1 cellular context compared by ENCODE assay signal in genomic region chr4:164716901-164717300, GRCh38.
TF ChIP-seq lines count a peak whose summit lies in the region.

No MANE protein-coding gene starts in this region.

TF ChIP-seq in GM12878, 131 proteins besides CTCF, POLR2A, EP300 and RAD21 (continued from another document):
- TF ChIP-seq BCL3 (IDR thresholded peaks at IDR 0.05; ENCODE audit: borderline replicate concordance, insufficient read depth, low read depth, low read length, poor library complexity, severe bottlenecking) = no peak
- TF ChIP-seq BMI1 (IDR thresholded peaks at IDR 0.05; ENCODE audit: borderline replicate concordance) = no peak
- TF ChIP-seq, protein P1, sequence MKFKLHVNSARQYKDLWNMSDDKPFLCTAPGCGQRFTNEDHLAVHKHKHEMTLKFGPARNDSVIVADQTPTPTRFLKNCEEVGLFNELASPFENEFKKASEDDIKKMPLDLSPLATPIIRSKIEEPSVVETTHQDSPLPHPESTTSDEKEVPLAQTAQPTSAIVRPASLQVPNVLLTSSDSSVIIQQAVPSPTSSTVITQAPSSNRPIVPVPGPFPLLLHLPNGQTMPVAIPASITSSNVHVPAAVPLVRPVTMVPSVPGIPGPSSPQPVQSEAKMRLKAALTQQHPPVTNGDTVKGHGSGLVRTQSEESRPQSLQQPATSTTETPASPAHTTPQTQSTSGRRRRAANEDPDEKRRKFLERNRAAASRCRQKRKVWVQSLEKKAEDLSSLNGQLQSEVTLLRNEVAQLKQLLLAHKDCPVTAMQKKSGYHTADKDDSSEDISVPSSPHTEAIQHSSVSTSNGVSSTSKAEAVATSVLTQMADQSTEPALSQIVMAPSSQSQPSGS (IDR thresholded peaks at IDR 0.05; ENCODE audit: low read length) = no peak
